ENCODE assay signal across 8 cellular contexts in genomic region chr10:110672580-110672919, GRCh38. TPM values are rescaled to one million over a fixed set of nuclear protein-coding genes. Genes with fewer than 3 reads are reported as not detected.
DNase-seq lines count a peak whose midpoint lies in the region; ATAC-seq and TF ChIP-seq lines count a peak whose summit lies in the region.

No MANE protein-coding gene starts in this region.

- ATAC-seq in GM19372 (IDR thresholded peaks at IDR 0.05; ENCODE audit: low read depth, unreplicated experiment): peak; percentile 36
- ATAC-seq in HG03103 (IDR thresholded peaks at IDR 0.05; ENCODE audit: low read depth, unreplicated experiment): peak; percentile 34
- ATAC-seq in upper lobe of right lung: peak; percentile 34
- ATAC-seq in GM21367 (IDR thresholded peaks at IDR 0.05; ENCODE audit: unreplicated experiment): no peak

- no peak for DNase-seq in ascending aorta (ENCODE audit: low spot score in 2 of 2)
- DNase-seq in lower leg skin (ENCODE audit: low spot score in 2 of 2): no peak
- no peak for DNase-seq in upper lobe of right lung
- DNase-seq in NCI-H2081 (lab: John Stamatoyannopoulos, UW): no peak
- no peak for DNase-seq in NCI-H1436 treated with DMSO at 0.1 percent for 48 hours (lab: John Stamatoyannopoulos, UW)

- H3K9me3 ChIP-seq in ascending aorta (no peaks in the 10 kb centered on the region), upper lobe of right lung (no peaks in the 10 kb centered on the region)

- TF ChIP-seq POLR2A in lower leg skin (IDR thresholded peaks at IDR 0.05): no peak

- H3K27me3 ChIP-seq in ascending aorta (no peaks in the 10 kb centered on the region), upper lobe of right lung (peaks cover 10% of the 10 kb centered on the region)

- H3K4me1 ChIP-seq in ascending aorta: peaks cover 0 to 8% of the 10 kb centered on the region in 2 donors
- no peaks in the 10 kb centered on the region for H3K4me1 ChIP-seq in upper lobe of right lung

- H3K27ac ChIP-seq in ascending aorta (peak overlapping the region; percentile 71 to 80), upper lobe of right lung (peak overlapping the region; percentile 72)

- intact Hi-C loops in ascending aorta (cut with DNase I): loop anchor here (1.0 to 2.0 kb wide), 2 partner anchors 24 to 62 kb away; no protein-coding TSS in a partner anchor
- intact Hi-C loops in lower leg skin (cut with DNase I; ENCODE audit: low total_unique reads): no loop called here
- intact Hi-C loops in upper lobe of right lung (cut with DNase I): no loop called here

- H3K4me3 ChIP-seq in ascending aorta (peak overlapping the region; percentile 68 to 73), lower leg skin (ENCODE audit: low read depth, poor library complexity, severe bottlenecking) (peak overlapping the region; percentile 14), upper lobe of right lung (peak overlapping the region; percentile 61)

- no peaks in the 10 kb centered on the region for H3K36me3 ChIP-seq in ascending aorta
- H3K36me3 ChIP-seq in upper lobe of right lung: no peaks in the 10 kb centered on the region

- no peak for TF ChIP-seq CTCF in ascending aorta (IDR thresholded peaks at IDR 0.05)
- TF ChIP-seq CTCF in lower leg skin (IDR thresholded peaks at IDR 0.05): no peak
- TF ChIP-seq CTCF in upper lobe of right lung (IDR thresholded peaks at IDR 0.05): no peak

- 6 to 16% methylated on average over 3 to 11 of the region's 12 CpGs for WGBS in lower leg skin, 2 donors

RNA-seq across cellular contexts. Expression of gene RBM20, which starts 28.4 kb away (rescaled TPM):
- total RNA-seq in ascending aorta: 4.8 TPM
- total RNA-seq in lower leg skin: 1 to 10 TPM in 3 of 4 donors, under 1 TPM in 1; 0.66 to 6.2 (median 3.5) TPM
- 0.41 TPM for total RNA-seq in upper lobe of right lung

Comparison
In these comparisons a context has a peak if more than half of its experiments do, and no peak if none do; other contexts are left out.
1. H3K4me3 ChIP-seq: peak in every context shown above with its lines; median percentile 70 in ascending aorta; 61 in upper lobe of right lung; 14 in lower leg skin.